Comparison of ENCODE assay signal across 17 cellular contexts in the genomic region with DNA sequence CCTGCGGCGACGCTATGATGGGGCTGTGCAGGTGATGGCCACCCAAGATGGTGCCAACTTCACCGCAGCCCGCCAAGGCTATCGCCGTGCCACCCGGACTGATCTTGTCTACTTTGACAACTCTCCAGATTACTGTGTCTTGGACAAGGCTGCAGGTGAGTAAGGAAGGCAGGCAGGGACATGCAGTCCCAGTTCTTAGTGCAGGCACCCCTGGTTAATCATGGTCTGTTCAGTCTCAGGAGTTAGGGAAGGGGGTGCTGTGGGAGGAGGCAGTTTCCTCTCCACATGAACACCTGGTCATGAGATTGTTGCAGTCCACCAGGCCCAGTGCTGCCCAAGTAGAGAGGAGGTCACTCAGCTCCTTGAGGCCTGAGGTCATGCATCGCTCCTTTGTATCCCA. TPM values are rescaled to one million over a fixed set of nuclear protein-coding genes. Genes with fewer than 3 reads are reported as not detected.
DNase-seq lines count a peak whose midpoint lies in the region; ATAC-seq and TF ChIP-seq lines count a peak whose summit lies in the region.
"Had no signal": no experiment of that assay in that cellular context is flagged by ENCODE, and none has a peak within 500 bp of the region (broad histone marks: within the 10 kb centered on the region; RNA-seq: fewer than 3 reads in every experiment).

No MANE protein-coding gene starts in this region.

- H3K27me3 Mint-ChIP-seq in T-helper 17 cell: no peaks in the 10 kb centered on the region
- peaks cover 1% of the 10 kb centered on the region for H3K27me3 Mint-ChIP-seq in chondrocyte (ENCODE audit: low read depth)

- H3K27ac Mint-ChIP-seq in T-helper 17 cell (peak overlapping the region; percentile 39), chondrocyte (ENCODE audit: unreplicated experiment) (no peak overlapping the region)
- H3K27ac Mint-ChIP-seq: CD14-positive monocyte; CD8-positive, alpha-beta T cell; HFFc6 had no signal

- no peak overlapping the region for H2BK5ac ChIP-seq in neuronal stem cell (ENCODE audit: low read length)

- H3K14ac ChIP-seq in neuronal stem cell (ENCODE audit: low read length): no peak overlapping the region

- ATAC-seq in T-helper 17 cell: no peak
- no peak for ATAC-seq in GM18858 (IDR thresholded peaks at IDR 0.05; ENCODE audit: unreplicated experiment)
- ATAC-seq: CD8-positive, alpha-beta T cell; HepG2 had no signal

- H3K36me3 ChIP-seq in neuronal stem cell (replicated peaks in 1 of 2; ENCODE audit: control insufficient read depth in 2 of 2, insufficient read depth in 2 of 2, low read length in 2 of 2): peaks cover 0 to 6% of the 10 kb centered on the region in 2 donors

- no peak overlapping the region for H4K91ac ChIP-seq in neuronal stem cell (ENCODE audit: low read depth, low read length, poor library complexity)

- H3K4me1 ChIP-seq in neuronal stem cell (ENCODE audit: control insufficient read depth in 2 of 2, insufficient read depth in 1 of 2, low read depth in 1 of 2, low read length in 2 of 2): peaks cover 29 to 39% of the 10 kb centered on the region in 2 donors
- H3K4me1 ChIP-seq: Caco-2 had no signal

- no peak overlapping the region for H3K9ac ChIP-seq in neuronal stem cell (ENCODE audit: low read depth, low read length, poor library complexity)

- peaks cover 3% of the 10 kb centered on the region for H3K36me3 Mint-ChIP-seq in T-helper 17 cell (ENCODE audit: low read depth)
- peaks cover 5% of the 10 kb centered on the region for H3K36me3 Mint-ChIP-seq in chondrocyte (ENCODE audit: low read depth)
- H3K36me3 Mint-ChIP-seq: CD14-positive monocyte; CD8-positive, alpha-beta T cell had no signal

- no peak overlapping the region for H2AFZ ChIP-seq in neuronal stem cell (ENCODE audit: low read length)

- DNase-seq in NCI-H1105 treated with DMSO at 0.1 percent for 48 hours (lab: John Stamatoyannopoulos, UW) (peak; percentile 54), NCI-H1105 (lab: John Stamatoyannopoulos, UW) (no peak), T-helper 17 cell (no peak), epithelial cell of prostate (ENCODE audit: low read depth, low spot score) (peak; percentile 75), neuronal stem cell (ENCODE audit: low spot score) (no peak), activated gamma-delta T cell treated with Interleukin-2 at 50 U/mL for 16 hours (no peak), chondrocyte (ENCODE audit: low spot score) (no peak)
- DNase-seq: Caco-2; CD8-positive, alpha-beta T cell; DND-41; GF-D8; HCEC 1CT; HFFc6 had no signal

- H3K4me3 Mint-ChIP-seq in T-helper 17 cell: no peak overlapping the region
- no peak overlapping the region for H3K4me3 Mint-ChIP-seq in chondrocyte (ENCODE audit: unreplicated experiment)
- H3K4me3 Mint-ChIP-seq: CD14-positive monocyte; CD8-positive, alpha-beta T cell; HFFc6 had no signal

- peak overlapping the region; percentile 30 for H2AK5ac ChIP-seq in neuronal stem cell (ENCODE audit: low read depth, low read length)

- H3K18ac ChIP-seq in neuronal stem cell (ENCODE audit: low read length): peak overlapping the region; percentile 45

- no peak overlapping the region for H4K8ac ChIP-seq in neuronal stem cell (ENCODE audit: low read depth, low read length)

- no peaks in the 10 kb centered on the region for H3K79me1 ChIP-seq in neuronal stem cell (ENCODE audit: low read depth, low read length)

- H3K9me3 Mint-ChIP-seq in chondrocyte (ENCODE audit: low read depth): no peaks in the 10 kb centered on the region
- H3K9me3 Mint-ChIP-seq: CD8-positive, alpha-beta T cell; HFFc6 had no signal

- peak overlapping the region; percentile 57 for H3K23ac ChIP-seq in neuronal stem cell (ENCODE audit: low read depth, low read length, poor library complexity)

- H3K4ac ChIP-seq in neuronal stem cell (ENCODE audit: low read length): no peak overlapping the region

- H3K4me2 ChIP-seq in neuronal stem cell (ENCODE audit: insufficient read depth, low read length, poor library complexity, severe bottlenecking): no peak overlapping the region

- no peak for TF ChIP-seq CTCF in chondrocyte (IDR thresholded peaks at IDR 0.05)

- H3K4me1 Mint-ChIP-seq in T-helper 17 cell: peaks cover 6% of the 10 kb centered on the region
- peaks cover 11% of the 10 kb centered on the region for H3K4me1 Mint-ChIP-seq in chondrocyte (ENCODE audit: low read depth)

- no peak overlapping the region for H2BK120ac ChIP-seq in neuronal stem cell (ENCODE audit: low read depth, low read length)

- no peaks in the 10 kb centered on the region for H3K27me3 ChIP-seq in neuronal stem cell (ENCODE audit: control insufficient read depth in 3 of 3, insufficient read depth in 3 of 3, low read depth in 1 of 3, low read length in 3 of 3)

- WGBS in neuronal stem cell (ENCODE audit: extremely low coverage in 2 of 2, insufficient read length in 2 of 2, insufficient replicate concordance in 1 of 2), 2 donors: no CpG with 5 or more reads among the region's 9 CpGs

- H3K9me3 ChIP-seq in T-helper 17 cell (ENCODE audit: control insufficient read depth, low read length, poor library complexity, severe bottlenecking): no peaks in the 10 kb centered on the region
- no peaks in the 10 kb centered on the region for H3K9me3 ChIP-seq in neuronal stem cell (replicated peaks in 1 of 2; ENCODE audit: control insufficient read depth in 2 of 2, insufficient read depth in 1 of 2, low read depth in 1 of 2, low read length in 2 of 2)
- H3K9me3 ChIP-seq: Caco-2 had no signal

- H3K27ac ChIP-seq in epithelial cell of prostate (no peak overlapping the region), neuronal stem cell (replicated peaks; ENCODE audit: low read length) (no peak overlapping the region)
- H3K27ac ChIP-seq: 22Rv1 had no signal

- H2BK15ac ChIP-seq in neuronal stem cell (ENCODE audit: low read length): peak overlapping the region; percentile 18

- H3K4me3 ChIP-seq in neuronal stem cell (ENCODE audit: low read length in 2 of 2): no peak overlapping the region

- no peak overlapping the region for H2BK12ac ChIP-seq in neuronal stem cell (ENCODE audit: low read length)

RNA-seq across cellular contexts. Expression of a gene that starts 8.5 kb away (rescaled TPM):
- total RNA-seq in T-helper 17 cell (under 1 TPM; 0.13 to 0.37 TPM), chondrocyte (2.8 to 6.0 TPM (median 6.0 TPM) in 3 replicates)
- 4.9 TPM for polyA plus RNA-seq in neuronal stem cell (2013, experiment 1 of 2)
- 5.1 TPM for polyA plus RNA-seq in neuronal stem cell (2013, experiment 2 of 2)

Comparison
In these comparisons a context has a peak if more than half of its experiments do, and no peak if none do; other contexts are left out.
1. DNase-seq: peak in NCI-H1105 treated with DMSO at 0.1 percent for 48 hours (single experiment) and epithelial cell of prostate (single experiment); none in NCI-H1105 (single experiment), T-helper 17 cell (0 of 3), neuronal stem cell (single experiment), activated gamma-delta T cell treated with Interleukin-2 at 50 U/mL for 16 hours (single experiment) and chondrocyte (single experiment).